14 cellular contexts compared by ENCODE assay signal in the genomic region with DNA sequence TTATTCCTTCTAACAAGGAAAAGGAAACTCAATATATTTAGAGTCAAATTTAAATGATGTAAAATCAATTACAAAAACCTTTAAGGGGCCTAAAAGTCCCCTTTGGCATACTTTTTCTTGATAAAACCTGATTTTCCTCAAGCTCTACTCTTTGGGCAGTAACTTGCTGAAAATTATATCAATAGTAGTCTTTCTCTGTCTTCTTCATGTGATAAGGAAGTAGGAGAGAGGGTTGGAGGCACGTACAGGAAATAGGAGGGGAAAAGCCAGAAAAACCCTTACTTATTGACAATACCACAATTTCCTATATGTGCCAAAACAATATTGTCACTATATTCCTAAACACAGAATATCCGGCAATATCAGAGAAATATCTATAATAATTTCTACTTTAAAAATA. TPM values are rescaled to one million over a fixed set of nuclear protein-coding genes. Genes with fewer than 3 reads are reported as not detected.
DNase-seq lines count a peak whose midpoint lies in the region; ATAC-seq and TF ChIP-seq lines count a peak whose summit lies in the region.
"Had no signal": no experiment of that assay in that cellular context is flagged by ENCODE, and none has a peak within 500 bp of the region (broad histone marks: within the 10 kb centered on the region; RNA-seq: fewer than 3 reads in every experiment).

No MANE protein-coding gene starts in this region.

- H3K4me3 Mint-ChIP-seq in CD14-positive monocyte = peak overlapping the region in 1 of 2 donors; percentile 56
- H3K4me3 Mint-ChIP-seq in IgD-negative memory B cell = peak overlapping the region; percentile 79 to 97 (median 90)
- peak overlapping the region; percentile 93 for H3K4me3 Mint-ChIP-seq in activated CD8-positive, alpha-beta T cell treated with anti-CD3 and anti-CD28 coated beads, Interleukin-2, amount 10 ng/mL, durations not matched to agents 7 days and 5 days

- CTCF ChIA-PET in activated CD8-positive, alpha-beta T cell treated with anti-CD3 and anti-CD28 coated beads, Interleukin-2, amount 10 ng/mL, durations not matched to agents 7 days and 5 days (lab: Charles Lee) = interaction anchor here (1.2 to 5.5 kb wide), 10 partner anchors 9 to 150 kb away, joined by 5 to 36 read pairs (median 10); a partner anchor contains a TSS

- H3K9me3 Mint-ChIP-seq in CD14-positive monocyte = no peaks in the 10 kb centered on the region
- no peaks in the 10 kb centered on the region for H3K9me3 Mint-ChIP-seq in IgD-negative memory B cell
- no peaks in the 10 kb centered on the region for H3K9me3 Mint-ChIP-seq in activated CD8-positive, alpha-beta T cell treated with anti-CD3 and anti-CD28 coated beads, Interleukin-2, amount 10 ng/mL, durations not matched to agents 7 days and 5 days (ENCODE audit: insufficient read depth)

- no peak overlapping the region for H3K4me3 ChIP-seq in muscle layer of duodenum (ENCODE audit: low read depth in 1 of 2, low read length in 2 of 2)

- H3K4me1 ChIP-seq in muscle layer of duodenum (ENCODE audit: control insufficient read depth in 1 of 2, insufficient read depth in 2 of 2, low read length in 2 of 2) = no peaks in the 10 kb centered on the region

- DNase-seq in CD14-positive monocyte (ENCODE audit: low spot score) (no peak), sciatic nerve (ENCODE audit: low spot score) (no peak), COR-L47 (lab: John Stamatoyannopoulos, UW) (no peak)
- peak; percentile 25 for DNase-seq in activated CD8-positive, alpha-beta T cell treated with anti-CD3 and anti-CD28 coated beads, Interleukin-2, amount 10 ng/mL, durations not matched to agents 7 days and 5 days
- DNase-seq: activated CD4-positive, alpha-beta T cell treated with anti-CD3 and anti-CD28 coated beads for 4 hours; brain microvascular endothelial cell; NCI-H2081; stimulated activated CD4-positive, alpha-beta T cell treated with anti-CD3 and anti-CD28 coated beads, Interleukin-4, amount 100 ng/mL, for 4 hours had no signal

- intact Hi-C loops in CD14-positive monocyte (cut with micrococcal nuclease) = loop anchor here in 1 of 2 donors (10.0 kb wide), 1 partner anchor 52 kb away; no protein-coding TSS in a partner anchor
- intact Hi-C loops in sciatic nerve (cut with DNase I) = no loop called here

- TF ChIP-seq CTCF in CD14-positive monocyte (IDR thresholded peaks at IDR 0.05) = no peak

- H3K36me3 Mint-ChIP-seq in CD14-positive monocyte (peaks cover 0 to 3% of the 10 kb centered on the region in 2 donors), IgD-negative memory B cell (peaks cover 15% of the 10 kb centered on the region)
- H3K36me3 Mint-ChIP-seq in activated CD8-positive, alpha-beta T cell treated with anti-CD3 and anti-CD28 coated beads, Interleukin-2, amount 10 ng/mL, durations not matched to agents 7 days and 5 days (ENCODE audit: low read depth) = peaks cover 85% of the 10 kb centered on the region

- no peaks in the 10 kb centered on the region for H3K9me3 ChIP-seq in muscle layer of duodenum (ENCODE audit: control insufficient read depth in 1 of 2, low read length in 2 of 2)

- no peaks in the 10 kb centered on the region for H3K36me3 ChIP-seq in muscle layer of duodenum (ENCODE audit: control insufficient read depth in 1 of 2, insufficient read depth in 2 of 2, low read length in 2 of 2)
- H3K36me3 ChIP-seq: brain microvascular endothelial cell had no signal

- H3K27ac ChIP-seq in muscle layer of duodenum (ENCODE audit: low read length) = peak overlapping the region; percentile 69
- H3K27ac ChIP-seq: brain microvascular endothelial cell had no signal

- no peak for ATAC-seq in activated CD8-positive, alpha-beta T cell treated with anti-CD3 and anti-CD28 coated beads, Interleukin-2, amount 10 ng/mL, durations not matched to agents 7 days and 5 days
- ATAC-seq in sciatic nerve = no peak
- ATAC-seq in HG02970 (IDR thresholded peaks at IDR 0.05; ENCODE audit: low FRiP score, unreplicated experiment) = no peak
- ATAC-seq in GM21825 (IDR thresholded peaks at IDR 0.05; ENCODE audit: unreplicated experiment) = no peak

- H3K4me1 Mint-ChIP-seq in CD14-positive monocyte = peaks cover 42% of the 10 kb centered on the region
- peaks cover 63 to 76% (median 68%) of the 10 kb centered on the region in 3 donors for H3K4me1 Mint-ChIP-seq in IgD-negative memory B cell
- H3K4me1 Mint-ChIP-seq in activated CD8-positive, alpha-beta T cell treated with anti-CD3 and anti-CD28 coated beads, Interleukin-2, amount 10 ng/mL, durations not matched to agents 7 days and 5 days (ENCODE audit: low read depth) = peaks cover 59% of the 10 kb centered on the region

- H3K27me3 Mint-ChIP-seq in CD14-positive monocyte (ENCODE audit: low read depth in 3 of 3) (peaks cover 0 to 3% (median 0%) of the 10 kb centered on the region in 3 donors), IgD-negative memory B cell (no peaks in the 10 kb centered on the region)
- H3K27me3 Mint-ChIP-seq in activated CD8-positive, alpha-beta T cell treated with anti-CD3 and anti-CD28 coated beads, Interleukin-2, amount 10 ng/mL, durations not matched to agents 7 days and 5 days (ENCODE audit: low read depth) = no peaks in the 10 kb centered on the region

- peak overlapping the region; percentile 88 to 95 (median 94) for H3K27ac Mint-ChIP-seq in CD14-positive monocyte
- peak overlapping the region; percentile 84 to 91 (median 89) for H3K27ac Mint-ChIP-seq in IgD-negative memory B cell
- peak overlapping the region; percentile 96 for H3K27ac Mint-ChIP-seq in activated CD8-positive, alpha-beta T cell treated with anti-CD3 and anti-CD28 coated beads, Interleukin-2, amount 10 ng/mL, durations not matched to agents 7 days and 5 days

- no peaks in the 10 kb centered on the region for H3K27me3 ChIP-seq in muscle layer of duodenum (ENCODE audit: low read depth, low read length)
- H3K27me3 ChIP-seq: brain microvascular endothelial cell had no signal

- POLR2A ChIA-PET in activated CD8-positive, alpha-beta T cell treated with anti-CD3 and anti-CD28 coated beads, Interleukin-2, amount 10 ng/mL, durations not matched to agents 7 days and 5 days (lab: Charles Lee) = interaction anchor here (0.6 to 18.3 kb wide), 10 partner anchors 12 to 159 kb away, joined by 3 to 517 read pairs (median 10); a partner anchor contains a TSS

RNA-seq across cellular contexts. Expression of a gene that starts 9.6 kb away (rescaled TPM):
- polyA plus RNA-seq in CD14-positive monocyte (1 to 10 TPM; 1.2 to 1.4 TPM), IgD-negative memory B cell (255 TPM)
- 100 to 1,000 TPM; 147 to 159 TPM for total RNA-seq in activated CD8-positive, alpha-beta T cell treated with anti-CD3 and anti-CD28 coated beads, Interleukin-2, amount 10 ng/mL, durations not matched to agents 7 days and 5 days
- 2.5 TPM for total RNA-seq in sciatic nerve
- total RNA-seq: fibroblast of lung, HT1080 had no signal
- polyA plus RNA-seq: fibroblast of lung had no signal

Comparison
In these comparisons a context has a peak if more than half of its experiments do, and no peak if none do; other contexts are left out.
1. RNA of a gene that starts 9.6 kb away (total RNA-seq): 147 to 159 TPM in activated CD8-positive, alpha-beta T cell treated with anti-CD3 and anti-CD28 coated beads, Interleukin-2, amount 10 ng/mL, durations not matched to agents 7 days and 5 days; 2.5 TPM in sciatic nerve (single experiment); every median in the first group is over 10 times any median in the second.
2. Peak in every context shown above with its lines, with median percentiles within 50 percentile points of each other: H3K27ac Mint-ChIP-seq.